In genomic region chr5:152689275-152689711, GRCh38 we compare ENCODE assay signal across 22 cellular contexts.
DNase-seq lines count a peak whose midpoint lies in the region; TF ChIP-seq lines count a peak whose summit lies in the region.
"Had no signal": no experiment of that assay in that cellular context is flagged by ENCODE, and none has a peak within 500 bp of the region (broad histone marks: within the 10 kb centered on the region; RNA-seq: fewer than 3 reads in every experiment).

No MANE protein-coding gene starts in this region.

- no peaks in the 10 kb centered on the region for H3K79me2 ChIP-seq in mammary epithelial cell (ENCODE audit: insufficient read depth, low read length)
- H3K79me2 ChIP-seq: hepatocyte had no signal

- TF ChIP-seq CTCF in mammary epithelial cell (conservative IDR thresholded peaks at IDR 0.05 in 1 of 2, IDR thresholded peaks at IDR 0.05 in 1 of 2; ENCODE audit: extremely low read depth in 1 of 2, insufficient read depth in 1 of 2, low read depth in 1 of 2, low read length in 2 of 2) (no peak), testis (IDR thresholded peaks at IDR 0.05) (no peak)

- no peak for TF ChIP-seq POLR2A in testis (IDR thresholded peaks at IDR 0.05)

- H2AFZ ChIP-seq in mammary epithelial cell (ENCODE audit: low read depth, low read length) = peak overlapping the region; percentile 47
- H2AFZ ChIP-seq: hepatocyte had no signal

- CTCF ChIA-PET in mammary epithelial cell (lab: Charles Lee; ENCODE audit: low non-redundant PET) = no interaction called here

- dilution Hi-C loops in mammary epithelial cell (cut with HindIII; ENCODE audit: low sequenced_read_pairs) = no loop called here

- BruUV-seq in mammary epithelial cell (replicated peaks; lab: Mats Ljungman, UMichigan) = no TSS peak

- H3K36me3 ChIP-seq in mammary epithelial cell (ENCODE audit: insufficient read depth, low read length) (no peaks in the 10 kb centered on the region), testis (ENCODE audit: low read depth, missing control alignments) (no peaks in the 10 kb centered on the region)
- H3K36me3 ChIP-seq: right lobe of liver, upper lobe of left lung had no signal

- H3K27me3 ChIP-seq in mammary epithelial cell (ENCODE audit: insufficient read depth, low read length) = no peaks in the 10 kb centered on the region
- H3K27me3 ChIP-seq in testis = no peaks in the 10 kb centered on the region
- H3K27me3 ChIP-seq: hepatocyte, right lobe of liver, upper lobe of left lung had no signal

- intact Hi-C loops in mammary epithelial cell (cut with micrococcal nuclease) (no loop called here), testis (cut with DNase I; ENCODE audit: low total_unique reads) (no loop called here)

- no peaks in the 10 kb centered on the region for H4K20me1 ChIP-seq in mammary epithelial cell (ENCODE audit: insufficient read depth, low read length)

- WGBS in mammary epithelial cell (ENCODE audit: low coverage, missing lambda C conversion rate) = 58% methylated on average over 4 of the region's 5 CpGs
- 73 to 77% methylated on average over 5 of the region's 5 CpGs for WGBS in testis, 2 donors

- H3K4me3 ChIP-seq in mammary epithelial cell (replicated peaks in 1 of 3; ENCODE audit: insufficient read depth in 1 of 3, low read depth in 2 of 3, low read length in 3 of 3) (no peak overlapping the region), testis (no peak overlapping the region)
- H3K4me3 ChIP-seq: hepatocyte, K562, mucosa of descending colon, right lobe of liver, upper lobe of left lung had no signal

- H3K4me1 ChIP-seq in mammary epithelial cell (ENCODE audit: insufficient read depth, low read length) = peaks cover 25% of the 10 kb centered on the region
- no peaks in the 10 kb centered on the region for H3K4me1 ChIP-seq in testis
- H3K4me1 ChIP-seq: right lobe of liver, upper lobe of left lung had no signal

- peak overlapping the region; percentile 20 for H3K27ac ChIP-seq in mammary epithelial cell (ENCODE audit: insufficient read depth, low read depth, low read length)
- no peak overlapping the region for H3K27ac ChIP-seq in testis
- H3K27ac ChIP-seq: hepatocyte, right lobe of liver, upper lobe of left lung had no signal

- DNase-seq in ACHN = peak; percentile 44
- DNase-seq in NCI-H1436 (lab: John Stamatoyannopoulos, UW) = peak; percentile 19
- peak; percentile 25 for DNase-seq in mammary epithelial cell
- DNase-seq in kidney tubule cell (ENCODE audit: low spot score) = peak; percentile 82
- no peak for DNase-seq in activated T-cell treated with anti-CD3 and anti-CD28 coated beads, Interleukin-2, amount 50 U/mL, for 1 hour
- no peak for DNase-seq in NK-92 (lab: John Stamatoyannopoulos, UW; ENCODE audit: unreplicated experiment)
- DNase-seq in NCI-H1417 treated with DMSO at 0.1 percent for 48 hours (lab: John Stamatoyannopoulos, UW) = no peak
- DNase-seq in testis = no peak
- DNase-seq: activated CD4-positive, alpha-beta T cell treated with anti-CD3 and anti-CD28 coated beads for 36 hours; activated CD8-positive, alpha-beta memory T cell treated with anti-CD3 and anti-CD28 coated beads, Interleukin-2, amount 10 ng/mL, durations not matched to agents 7 days and 5 days; activated effector memory CD4-positive, alpha-beta T cell treated with anti-CD3 and anti-CD28 coated beads, Interleukin-2, amount 50 U/mL, for 16 hours; amniotic stem cell; CD4-positive, CD25-positive, alpha-beta regulatory T cell; effector memory CD8-positive, alpha-beta T cell; left colon; mucosa of descending colon; NCI-H2081; right lobe of liver; SK-N-SH had no signal

- H3K9me3 ChIP-seq in mammary epithelial cell (replicated peaks; ENCODE audit: insufficient read depth, low read length) (peaks cover 5% of the 10 kb centered on the region), testis (no peaks in the 10 kb centered on the region)
- H3K9me3 ChIP-seq: right lobe of liver, SK-N-SH had no signal

- H3K9ac ChIP-seq in mammary epithelial cell (ENCODE audit: insufficient read depth, low read length) = no peak overlapping the region
- H3K9ac ChIP-seq: SK-N-SH had no signal

- in situ Hi-C loops in ACHN (cut with HindIII; ENCODE audit: low pct_ligation_motif_present, low pct_unique_long_range_greater_than_20kb, low sequenced_read_pairs) (no loop called here), mammary epithelial cell (cut with MboI; ENCODE audit: low sequenced_read_pairs in 2 of 2) (no loop called here)

- peak overlapping the region; percentile 39 for H3K4me2 ChIP-seq in mammary epithelial cell (ENCODE audit: insufficient read depth, low read depth, low read length)
- H3K4me2 ChIP-seq: hepatocyte had no signal

Comparison
In these comparisons a context has a peak if more than half of its experiments do, and no peak if none do; other contexts are left out.
1. DNase-seq: peak in ACHN (single experiment), NCI-H1436 (single experiment), mammary epithelial cell (single experiment) and kidney tubule cell (single experiment); none in activated T-cell treated with anti-CD3 and anti-CD28 coated beads, Interleukin-2, amount 50 U/mL, for 1 hour (single experiment), NK-92 (single experiment), NCI-H1417 treated with DMSO at 0.1 percent for 48 hours (single experiment) and testis (single experiment).